Comparison of ENCODE assay signal across 1 cellular context in genomic region chr15:89093509-89093908, GRCh38.
TF ChIP-seq lines count a peak whose summit lies in the region.

No MANE protein-coding gene starts in this region.

TF ChIP-seq in A549, 52 proteins besides CTCF, POLR2A, EP300 and RAD21 (continued from another document):
- TF ChIP-seq REST (IDR thresholded peaks at IDR 0.05) = no peak
- TF ChIP-seq HOXB5 (CRISPR knock-in tag; IDR thresholded peaks at IDR 0.05) = no peak
- no peak for TF ChIP-seq NFE2L2 (conservative IDR thresholded peaks at IDR 0.05; ENCODE audit: low read length)
- no peak for TF ChIP-seq RFX5 (IDR thresholded peaks at IDR 0.05)
- TF ChIP-seq ZFP36 (IDR thresholded peaks at IDR 0.05; ENCODE audit: borderline replicate concordance, partially characterized antibody) = no peak
TF ChIP-seq in A549: peak in this region for 0.
